Comparison of ENCODE assay signal across 8 cellular contexts in the genomic region with DNA sequence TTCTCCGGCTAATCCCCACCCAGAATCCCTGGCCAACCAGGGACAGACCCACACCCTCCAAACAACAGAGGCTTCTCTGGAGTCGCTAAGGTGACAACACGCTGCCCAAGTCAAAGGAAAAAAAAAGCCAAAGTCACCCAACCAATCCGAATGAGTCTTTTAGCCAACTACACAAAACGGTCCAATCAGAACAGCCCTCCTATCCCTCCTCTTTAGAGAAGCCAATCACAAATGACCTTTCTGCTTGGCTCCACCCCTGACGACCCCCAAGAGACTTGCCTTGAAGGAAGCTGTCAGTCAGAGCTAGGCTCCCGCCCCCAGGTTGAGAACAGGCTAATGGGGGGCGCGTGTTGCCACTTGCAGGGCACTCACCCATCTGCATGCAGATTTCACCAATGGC.
A peak's percentile ranks its signal among the peaks of the same experiment; 100 is the strongest.
DNase-seq lines count a peak whose midpoint lies in the region; ATAC-seq, FAIRE-seq and TF ChIP-seq lines count a peak whose summit lies in the region.

No MANE protein-coding gene starts in this region.

- H3K4me3 ChIP-seq in choroid plexus epithelial cell (ENCODE audit: low read depth, low read length) = no peak overlapping the region

- DNase-seq in stimulated activated CD4-positive, alpha-beta T cell treated with anti-CD3 and anti-CD28 coated beads, Interleukin-4, amount 100 ng/mL, for 24 hours = peak; percentile 14
- DNase-seq in stimulated activated CD4-positive, alpha-beta T cell treated with anti-CD3 and anti-CD28 coated beads, Interleukin-4, amount 100 ng/mL, for 4 hours = no peak
- DNase-seq in NCI-H226 (peak; percentile 14), choroid plexus epithelial cell (ENCODE audit: low read depth) (peak; percentile 65), urothelium cell line (ENCODE audit: low spot score) (peak; percentile 24)

- ATAC-seq in HG02623 (IDR thresholded peaks at IDR 0.05; ENCODE audit: unreplicated experiment) (no peak), GM19463 (IDR thresholded peaks at IDR 0.05; ENCODE audit: unreplicated experiment) (no peak), GM21367 (IDR thresholded peaks at IDR 0.05; ENCODE audit: unreplicated experiment) (no peak)

- TF ChIP-seq CTCF in choroid plexus epithelial cell (conservative IDR thresholded peaks at IDR 0.05; ENCODE audit: low read depth, low read length) = no peak

- FAIRE-seq in urothelium cell line (lab: Jason Lieb, UNC) = no peak

Comparison
In these comparisons a context has a peak if more than half of its experiments do, and no peak if none do; other contexts are left out.
1. DNase-seq: peak in stimulated activated CD4-positive, alpha-beta T cell treated with anti-CD3 and anti-CD28 coated beads, Interleukin-4, amount 100 ng/mL, for 24 hours (single experiment), NCI-H226 (single experiment), choroid plexus epithelial cell (single experiment) and urothelium cell line (single experiment); none in stimulated activated CD4-positive, alpha-beta T cell treated with anti-CD3 and anti-CD28 coated beads, Interleukin-4, amount 100 ng/mL, for 4 hours (0 of 2).